In genomic region chr10:122565766-122566206, GRCh38 we compare ENCODE assay signal across 8 cellular contexts. TPM values are rescaled to one million over a fixed set of nuclear protein-coding genes. Genes with fewer than 3 reads are reported as not detected.
DNase-seq lines count a peak whose midpoint lies in the region; ATAC-seq and TF ChIP-seq lines count a peak whose summit lies in the region.

No MANE protein-coding gene starts in this region.

- no peaks in the 10 kb centered on the region for H3K27me3 ChIP-seq in body of pancreas
- peaks cover 19% of the 10 kb centered on the region for H3K27me3 ChIP-seq in smooth muscle cell (ENCODE audit: low read depth)

- no peak overlapping the region for H2AFZ ChIP-seq in smooth muscle cell (ENCODE audit: low read depth)

- H3K36me3 ChIP-seq in body of pancreas (replicated peaks in 1 of 2; ENCODE audit: insufficient read depth in 1 of 2, low read depth in 2 of 2): no peaks in the 10 kb centered on the region
- H3K36me3 ChIP-seq in smooth muscle cell (ENCODE audit: low read depth): no peaks in the 10 kb centered on the region

- no peaks in the 10 kb centered on the region for H3K79me2 ChIP-seq in smooth muscle cell (ENCODE audit: low read depth)

- DNase-seq in GM04504 (ENCODE audit: low read depth) (peak; percentile 61), NCI-H1436 (lab: John Stamatoyannopoulos, UW) (peak; percentile 83), T-helper 9 cell (peak; percentile 73), body of pancreas (peak; percentile 79 to 88 (median 82)), iPS DF 4.7 (ENCODE audit: extremely low read depth, low spot score) (peak; percentile 56), smooth muscle cell (lab: John Stamatoyannopoulos, UW; ENCODE audit: unreplicated experiment) (peak; percentile 27)

- H3K27ac ChIP-seq in body of pancreas (no peak overlapping the region), smooth muscle cell (ENCODE audit: low read depth) (no peak overlapping the region)

- no peak overlapping the region for H3K4me2 ChIP-seq in smooth muscle cell

- H3F3A ChIP-seq in smooth muscle cell (ENCODE audit: low read depth): no peaks in the 10 kb centered on the region

- TF ChIP-seq POLR2A in body of pancreas (IDR thresholded peaks at IDR 0.05): no peak

- intact Hi-C loops in body of pancreas (cut with DNase I): loop anchor here (5.0 kb wide), 1 partner anchor 268 kb away; no protein-coding TSS in a partner anchor

- H3K4me3 ChIP-seq in body of pancreas: no peak overlapping the region
- H3K4me3 ChIP-seq in smooth muscle cell: no peak overlapping the region

- H4K20me1 ChIP-seq in smooth muscle cell (ENCODE audit: low read depth): no peaks in the 10 kb centered on the region

- WGBS in body of pancreas, 2 donors: 1 to 5% methylated on average over 10 to 13 of the region's 13 CpGs
- 32% methylated on average over 13 of the region's 13 CpGs for WGBS in smooth muscle cell (ENCODE audit: low lambda C conversion rate)

- TF ChIP-seq CTCF in body of pancreas (IDR thresholded peaks at IDR 0.05) (peak; percentile 74 to 86 (median 83)), smooth muscle cell (IDR thresholded peaks at IDR 0.05; ENCODE audit: borderline replicate concordance, insufficient read depth, poor library complexity, severe bottlenecking) (peak; percentile 84)

- peak; percentile 78 for ATAC-seq in body of pancreas
- no peak for ATAC-seq in GM21528 (IDR thresholded peaks at IDR 0.05; ENCODE audit: low FRiP score, unreplicated experiment)
- ATAC-seq in GM21576 (IDR thresholded peaks at IDR 0.05; ENCODE audit: unreplicated experiment): no peak

- H3K4me1 ChIP-seq in body of pancreas (no peaks in the 10 kb centered on the region), smooth muscle cell (ENCODE audit: low read depth) (no peaks in the 10 kb centered on the region)

- H3K9ac ChIP-seq in smooth muscle cell (ENCODE audit: low read depth): no peak overlapping the region

- H3K9me3 ChIP-seq in body of pancreas (no peaks in the 10 kb centered on the region), smooth muscle cell (replicated peaks; ENCODE audit: low read depth) (no peaks in the 10 kb centered on the region)

RNA-seq across cellular contexts. Expression of gene DMBT1, which starts 5.2 kb away (rescaled TPM):
- under 1 TPM; 0.26 to 0.33 TPM for total RNA-seq in body of pancreas
- total RNA-seq in smooth muscle cell: not detected in 2 replicates
- polyA plus RNA-seq in smooth muscle cell: not detected in 2 replicates

Comparison
In these comparisons a context has a peak if more than half of its experiments do, and no peak if none do; other contexts are left out.
1. DNase-seq: peak in every context shown above with its lines; median percentile 83 in NCI-H1436; 82 in body of pancreas; 73 in T-helper 9 cell; 61 in GM04504; 56 in iPS DF 4.7; 27 in smooth muscle cell.